6 cellular contexts compared by ENCODE assay signal in the genomic region with DNA sequence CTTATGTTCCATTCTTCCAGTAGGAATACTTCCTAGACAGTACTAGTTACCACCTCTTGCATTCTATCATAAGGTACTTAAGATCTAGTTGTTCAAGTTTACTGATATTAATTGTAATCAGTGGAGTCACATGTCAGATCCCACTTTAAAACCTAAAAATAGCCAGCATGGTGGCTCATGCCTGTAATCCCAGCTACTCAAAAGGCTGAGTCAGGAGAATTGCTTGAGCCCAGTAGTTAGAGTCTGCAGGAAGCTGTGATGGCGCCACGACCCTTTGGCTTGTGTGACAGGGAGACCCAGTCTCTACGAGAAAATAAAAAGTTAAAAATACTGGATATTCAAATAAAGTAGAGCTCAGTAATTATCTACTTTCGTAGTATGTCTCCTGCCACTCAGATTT.
"Had no signal": no experiment of that assay in that cellular context is flagged by ENCODE, and none has a peak within 500 bp of the region (broad histone marks: within the 10 kb centered on the region; RNA-seq: fewer than 3 reads in every experiment).

No MANE protein-coding gene starts in this region.

- H2AFZ ChIP-seq: GM23338 had no signal

- H3K27ac Mint-ChIP-seq: GM23338, H9 had no signal

- FAIRE-seq: H1, H54, HTR-8/SVneo had no signal

- H3K4me2 ChIP-seq: GM23338 had no signal

- H3K4me3 ChIP-seq: GM23338 had no signal

- H3K4me3 Mint-ChIP-seq: GM23338, H9 had no signal

- ATAC-seq: GM23338 had no signal

- DNase-seq: H9, KBM-7 had no signal

- H3K4me1 Mint-ChIP-seq: GM23338 had no signal
